Comparison of ENCODE assay signal across 10 cellular contexts in the genomic region with DNA sequence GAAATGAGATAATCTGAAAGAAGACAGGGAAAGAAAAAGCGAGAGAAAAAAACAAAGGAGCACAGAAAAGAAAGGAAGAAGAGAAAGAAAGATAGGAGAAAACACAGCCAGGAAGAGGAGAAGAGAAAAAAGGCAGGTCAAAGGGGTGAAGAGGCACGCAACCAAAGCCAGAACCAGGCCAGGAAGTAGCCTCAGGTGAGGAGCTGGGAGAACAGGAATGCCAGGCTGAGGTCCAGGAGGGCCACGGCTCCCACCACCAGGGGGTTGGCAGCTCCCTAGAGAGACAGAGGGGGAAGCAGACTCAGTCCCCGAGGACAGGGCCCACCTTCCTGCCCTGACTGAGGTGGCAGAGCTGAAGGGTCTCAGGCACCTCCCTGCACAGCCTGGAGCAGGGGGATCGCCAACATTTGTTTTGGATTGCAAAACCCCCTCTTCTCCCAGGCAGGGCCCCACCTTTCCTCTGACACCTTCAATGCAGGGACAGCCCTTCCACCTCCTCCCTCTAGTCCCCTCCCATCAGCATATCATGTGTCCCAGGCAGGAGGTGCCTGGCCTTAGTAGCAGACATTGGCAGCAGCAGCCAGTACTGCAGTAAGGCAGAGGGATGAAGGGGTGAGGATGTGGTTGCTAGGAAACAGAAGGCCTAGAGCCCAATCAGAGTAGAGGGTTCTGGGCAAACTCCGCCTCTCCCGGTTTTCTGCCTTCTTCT. TPM values are rescaled to one million over a fixed set of nuclear protein-coding genes. Genes with fewer than 3 reads are reported as not detected.
DNase-seq lines count a peak whose midpoint lies in the region; ATAC-seq and TF ChIP-seq lines count a peak whose summit lies in the region.
"Had no signal": no experiment of that assay in that cellular context is flagged by ENCODE, and none has a peak within 500 bp of the region (broad histone marks: within the 10 kb centered on the region; RNA-seq: fewer than 3 reads in every experiment).

No MANE protein-coding gene starts in this region.

- H3K9me2 ChIP-seq in PC-3 (replicated peaks; ENCODE audit: low read length) = no peaks in the 10 kb centered on the region

- CTCF ChIA-PET in PC-3 (lab: Charles Lee) = no interaction called here

- no peak overlapping the region for H3K9ac ChIP-seq in PC-3 (ENCODE audit: low read length)

- TF ChIP-seq POLR2A in heart left ventricle (IDR thresholded peaks at IDR 0.05) = no peak
- no peak for TF ChIP-seq POLR2A in erythroblast (IDR thresholded peaks at IDR 0.05; ENCODE audit: low read length)

- H2AFZ ChIP-seq in PC-3 (ENCODE audit: low read length) = no peak overlapping the region

- H3K27me3 ChIP-seq in heart left ventricle = peaks cover 0 to 30% (median 3%) of the 10 kb centered on the region in 9 donors
- no peaks in the 10 kb centered on the region for H3K27me3 ChIP-seq in PC-3 (ENCODE audit: low read length)
- H3K27me3 ChIP-seq in SJCRH30 = peaks cover 46% of the 10 kb centered on the region

- H3K36me3 ChIP-seq in heart left ventricle (peaks cover 0 to 11% (median 0%) of the 10 kb centered on the region in 9 donors), PC-3 (ENCODE audit: low read depth, low read length) (no peaks in the 10 kb centered on the region), urinary bladder (ENCODE audit: insufficient read depth) (no peaks in the 10 kb centered on the region), SJCRH30 (no peaks in the 10 kb centered on the region)

- POLR2A ChIA-PET in PC-3 (lab: Charles Lee; ENCODE audit: unreplicated experiment) = no interaction called here

- ATAC-seq in heart left ventricle (peak in 3 of 4 donors; percentile 23 to 40 (median 23)), Right ventricle myocardium superior (ENCODE audit: poor library complexity) (no peak), PC-3 (peak; percentile 29)

- no peaks in the 10 kb centered on the region for H3F3A ChIP-seq in PC-3 (ENCODE audit: low read length, unreplicated experiment)

- 61 to 71% (median 67%) methylated on average over 7 of the region's 7 CpGs for WGBS in heart left ventricle, 4 donors
- 58% methylated on average over 7 of the region's 7 CpGs for WGBS in urinary bladder

- H3K9me3 ChIP-seq in heart left ventricle (no peaks in the 10 kb centered on the region), PC-3 (ENCODE audit: low read length) (no peaks in the 10 kb centered on the region), SJCRH30 (replicated peaks) (no peaks in the 10 kb centered on the region)

- BruUV-seq in PC-3 (replicated peaks; lab: Mats Ljungman, UMichigan) = no TSS peak

- intact Hi-C loops in heart left ventricle (cut with DNase I) = loop anchor here in 6 of 10 donors (10.0 kb wide), 2 partner anchors 245 to 305 kb away; partner anchors contain the start of gene PABPN1 (in 5 of the 6)
- intact Hi-C loops in Right ventricle myocardium superior (cut with DNase I) = loop anchor here (10.0 kb wide), 2 partner anchors 245 to 305 kb away; partner anchors contain the start of gene PABPN1
- intact Hi-C loops in PC-3 (cut with micrococcal nuclease) = no loop called here

- no peak overlapping the region for H3K4me3 ChIP-seq in heart left ventricle
- no peak overlapping the region for H3K4me3 ChIP-seq in PC-3 (ENCODE audit: low read length)
- H3K4me3 ChIP-seq in urinary bladder (ENCODE audit: low read depth, low read length) = no peak overlapping the region
- H3K4me3 ChIP-seq in SJCRH30 = no peak overlapping the region

- H4K20me1 ChIP-seq in PC-3 (ENCODE audit: low read length) = no peaks in the 10 kb centered on the region

- H3K79me2 ChIP-seq in PC-3 (ENCODE audit: low read length) = peaks cover 9% of the 10 kb centered on the region; the same call in 1 of the 2 replicates

- H3K4me1 ChIP-seq in heart left ventricle = peaks cover 0 to 48% (median 10%) of the 10 kb centered on the region in 12 donors
- H3K4me1 ChIP-seq in PC-3 (ENCODE audit: insufficient read depth, low read length) = peaks cover 18% of the 10 kb centered on the region
- no peaks in the 10 kb centered on the region for H3K4me1 ChIP-seq in urinary bladder (ENCODE audit: insufficient read depth)
- H3K4me1 ChIP-seq in SJCRH30 = no peaks in the 10 kb centered on the region

- no peak overlapping the region for H3K4me2 ChIP-seq in PC-3 (ENCODE audit: low read length)

- TF ChIP-seq CTCF in heart left ventricle (IDR thresholded peaks at IDR 0.05) = no peak
- TF ChIP-seq CTCF in PC-3 (conservative IDR thresholded peaks at IDR 0.05; ENCODE audit: low read depth, low read length) = 0 out of 2 replicates have a peak, but pooled peaks have one; percentile 8

- no peak overlapping the region for H3K27ac ChIP-seq in heart left ventricle
- H3K27ac ChIP-seq in PC-3 (ENCODE audit: low read length) = no peak overlapping the region
- H3K27ac ChIP-seq in urinary bladder (ENCODE audit: low read depth) = peak overlapping the region; percentile 65
- H3K27ac ChIP-seq in SJCRH30 = no peak overlapping the region

- DNase-seq in heart left ventricle = no peak
- DNase-seq in Right ventricle myocardium superior = no peak
- DNase-seq in PC-3 = peak; percentile 44
- DNase-seq in erythroblast (lab: John Stamatoyannopoulos, UW) = peak; percentile 30 to 34
- DNase-seq in SJCRH30 = no peak
- DNase-seq in central memory CD4-positive, alpha-beta T cell = no peak
- no peak for DNase-seq in MV-4-11 (lab: John Stamatoyannopoulos, UW)
- DNase-seq: activated CD4-positive, CD25-positive, alpha-beta regulatory T cell had no signal

RNA-seq across cellular contexts. Expression of gene AP1G2, which starts 2.0 kb away (rescaled TPM):
- total RNA-seq in heart left ventricle (10 to 100 TPM in 5 of 9 donors, 1 to 10 TPM in 4; 7.2 to 33.8 (median 11.6) TPM), Right ventricle myocardium superior (10.7 TPM), PC-3 (2014; rRNA removed) (69.7 and 71.7 TPM in 2 replicates), urinary bladder (36.3 TPM)
- polyA plus RNA-seq in heart left ventricle (10 to 100 TPM in 1 of 2 donors, 1 to 10 TPM in 1; 8.8 to 16.6 TPM), urinary bladder (50.7 TPM)
- not detected in 2 replicates for total RNA-seq in SJCRH30 (2014; rRNA removed; shearing (Covaris generic))

RNA-seq across cellular contexts. Expression of gene JPH4, which starts 9.0 kb away (rescaled TPM):
- total RNA-seq in heart left ventricle = under 1 TPM in 8 of 9 donors, not detected in 1; 0.10 to 0.59 (median 0.26) TPM
- under 1 TPM; 0.12 to 0.23 TPM for polyA plus RNA-seq in heart left ventricle
- 0.13 TPM for total RNA-seq in Right ventricle myocardium superior
- total RNA-seq in PC-3 (2014; rRNA removed) = not detected in 2 replicates
- total RNA-seq in urinary bladder = 2.7 TPM
- 2.5 TPM for polyA plus RNA-seq in urinary bladder
- total RNA-seq in SJCRH30 (2014; rRNA removed; shearing (Covaris generic)) = 0.10 TPM in 2 replicates
- total RNA-seq: glomerular endothelial cell had no signal

RNA-seq across cellular contexts. Expression of gene THTPA, which starts 13.5 kb away (rescaled TPM):
- total RNA-seq in heart left ventricle (10 to 100 TPM; 13.0 to 30.9 (median 18.9) TPM), Right ventricle myocardium superior (15.4 TPM), PC-3 (2014; rRNA removed) (13.0 and 27.2 TPM in 2 replicates), urinary bladder (7.1 TPM)
- polyA plus RNA-seq in heart left ventricle (10 to 100 TPM in 1 of 2 donors, 1 to 10 TPM in 1; 9.1 to 28.7 TPM), urinary bladder (25.3 TPM)
- total RNA-seq in SJCRH30 (2014; rRNA removed; shearing (Covaris generic)) = 12.3 and 14.9 TPM in 2 replicates

RNA-seq across cellular contexts. Expression of gene ZFHX2, which starts 18.0 kb away (rescaled TPM):
- total RNA-seq in heart left ventricle (1 to 10 TPM in 3 of 9 donors, under 1 TPM in 6; 0.47 to 2.3 (median 0.88) TPM), Right ventricle myocardium superior (0.97 TPM), PC-3 (2014; rRNA removed) (0.55 and 1.4 TPM in 2 replicates), urinary bladder (0.32 TPM)
- polyA plus RNA-seq in heart left ventricle (under 1 TPM; 0.24 to 0.88 TPM), urinary bladder (0.71 TPM)
- 0.04 and 0.05 TPM in 2 replicates for total RNA-seq in SJCRH30 (2014; rRNA removed; shearing (Covaris generic))

Comparison
In these comparisons a context has a peak if more than half of its experiments do, and no peak if none do; other contexts are left out.
1. DNase-seq: peak in PC-3 (single experiment) and erythroblast (2 of 2); none in heart left ventricle (0 of 5), Right ventricle myocardium superior (single experiment), SJCRH30 (0 of 2), central memory CD4-positive, alpha-beta T cell (single experiment) and MV-4-11 (single experiment).